ENCODE assay signal across 14 cellular contexts in genomic region chr15:74837482-74837881, GRCh38.
DNase-seq lines count a peak whose midpoint lies in the region; ATAC-seq and TF ChIP-seq lines count a peak whose summit lies in the region.
"Had no signal": no experiment of that assay in that cellular context is flagged by ENCODE, and none has a peak within 500 bp of the region (broad histone marks: within the 10 kb centered on the region; RNA-seq: fewer than 3 reads in every experiment).

No MANE protein-coding gene starts in this region.

- H3K27ac ChIP-seq in HEK293 (ENCODE audit: extremely low read depth, low read depth, low read length) = no peak overlapping the region
- H3K27ac ChIP-seq: RWPE1 had no signal

- CTCF ChIA-PET in HEK293 (lab: Yijun Ruan, JAX) = interaction anchor here (0.6 to 3.4 kb wide), 3 partner anchors 67 to 136 kb away, joined by 4 to 23 read pairs (median 6); no protein-coding TSS in a partner anchor

- H3K4me1 ChIP-seq in HEK293 (ENCODE audit: control insufficient read depth, insufficient read depth, low read length) = peaks cover 5% of the 10 kb centered on the region; the same call in 1 of the 2 replicates

- DNase-seq in astrocyte of the spinal cord (ENCODE audit: low read depth, low spot score) = no peak
- DNase-seq in islet precursor cell = peak; percentile 71
- no peak for DNase-seq in middle frontal gyrus (ENCODE audit: extremely low spot score, low spot score)
- no peak for DNase-seq in GM10266 (ENCODE audit: extremely low spot score)
- DNase-seq: GOT3, KG1, NCI-H1092 treated with DMSO at 0.1 percent for 48 hours, NCI-H1694 treated with DMSO at 0.1 percent for 48 hours, NCI-H345, NCI-H526 treated with DMSO at 0.1 percent for 48 hours had no signal

- POLR2A ChIA-PET in HEK293 (lab: Yijun Ruan, JAX) = interaction anchor here (0.7 to 2.2 kb wide), 2 partner anchors 64 to 180 kb away, joined by 3 to 7 read pairs; no protein-coding TSS in a partner anchor

- TF ChIP-seq CTCF in HEK293 (tag by site-specific recombination; IDR thresholded peaks at IDR 0.05) (no peak), astrocyte of the spinal cord (IDR thresholded peaks at IDR 0.05; ENCODE audit: low read depth, low read length) (peak; percentile 3), GM10266 (IDR thresholded peaks at IDR 0.05; ENCODE audit: control insufficient read depth, insufficient read depth, low read depth, missing control alignments) (no peak)

- no peak overlapping the region for H3K4me3 ChIP-seq in HEK293 (ENCODE audit: low read depth, low read length)
- no peak overlapping the region for H3K4me3 ChIP-seq in astrocyte of the spinal cord (ENCODE audit: low read depth, low read length)

- ATAC-seq in GM19455 (IDR thresholded peaks at IDR 0.05; ENCODE audit: unreplicated experiment) (no peak), GM21423 (IDR thresholded peaks at IDR 0.05; ENCODE audit: unreplicated experiment) (no peak)

- in situ Hi-C loops in astrocyte of the spinal cord (cut with HindIII; ENCODE audit: low sequenced_read_pairs) = no loop called here

- peaks cover 7 to 47% of the 10 kb centered on the region in 2 experiments; a peak in 2 of 3 replicates for H3K36me3 ChIP-seq in HEK293 (ENCODE audit: control insufficient read depth in 2 of 2, insufficient read depth in 1 of 2, low read length in 2 of 2)

- H3K9me3 ChIP-seq in HEK293 (ENCODE audit: control insufficient read depth, insufficient read depth, low read depth, low read length) = no peaks in the 10 kb centered on the region

TF ChIP-seq in HEK293, 187 proteins besides CTCF, POLR2A, EP300 and RAD21:
- TF ChIP-seq PATZ1 (tag by site-specific recombination; IDR thresholded peaks at IDR 0.05) = peak; percentile 42; the same call in 1 of the 2 replicates
- TF ChIP-seq PRDM1 (tag by site-specific recombination; IDR thresholded peaks at IDR 0.05) = peak; percentile 3; the same call in 1 of the 2 replicates
- no peak for TF ChIP-seq PBX3 (CRISPR knock-in tag; IDR thresholded peaks at IDR 0.05)
- TF ChIP-seq ZSCAN18 (tag by site-specific recombination; IDR thresholded peaks at IDR 0.05) = no peak
- TF ChIP-seq GLIS2 (tag by site-specific recombination; IDR thresholded peaks at IDR 0.05) = peak; percentile 58
- no peak for TF ChIP-seq HOXA7 (CRISPR knock-in tag; IDR thresholded peaks at IDR 0.05; ENCODE audit: borderline replicate concordance)
- peak; percentile 52; the same call in 1 of the 2 replicates for TF ChIP-seq ZNF600 (tag by site-specific recombination; IDR thresholded peaks at IDR 0.05)
